11 cellular contexts compared by ENCODE assay signal in genomic region chr2:174901075-174901474, GRCh38.
DNase-seq lines count a peak whose midpoint lies in the region; ATAC-seq, FAIRE-seq and TF ChIP-seq lines count a peak whose summit lies in the region.
"Had no signal": no experiment of that assay in that cellular context is flagged by ENCODE, and none has a peak within 500 bp of the region (broad histone marks: within the 10 kb centered on the region; RNA-seq: fewer than 3 reads in every experiment).

No MANE protein-coding gene starts in this region.

- H3K27me3 Mint-ChIP-seq in HFFc6 (ENCODE audit: insufficient read depth), result no peaks in the 10 kb centered on the region
- no peaks in the 10 kb centered on the region for H3K27me3 Mint-ChIP-seq in activated naive CD8-positive, alpha-beta T cell

- FAIRE-seq in islet of Langerhans (lab: Jason Lieb, UNC) (peak; percentile 56), GM19239 (lab: Jason Lieb, UNC) (no peak)

- H3K9me3 Mint-ChIP-seq in HFFc6, result no peaks in the 10 kb centered on the region
- no peaks in the 10 kb centered on the region for H3K9me3 Mint-ChIP-seq in activated naive CD8-positive, alpha-beta T cell (ENCODE audit: low read depth)
- H3K9me3 Mint-ChIP-seq: natural killer cell treated with Interleukin-12 subunit alpha and Interleukin-12 subunit beta and Interleukin-15 and Interleukin-18, amount 100 ng/mL, for 72 hours had no signal

- H3K36me3 ChIP-seq in ACC112 (ENCODE audit: insufficient read depth, low read length), result no peaks in the 10 kb centered on the region

- H3K4me1 Mint-ChIP-seq in HFFc6 (ENCODE audit: low read depth), result peaks cover 25% of the 10 kb centered on the region
- H3K4me1 Mint-ChIP-seq in activated naive CD8-positive, alpha-beta T cell (ENCODE audit: low read depth), result peaks cover 24% of the 10 kb centered on the region

- DNase-seq in HFFc6 (peak; percentile 38), GM19239 (ENCODE audit: insufficient read length, low spot score) (no peak), NCI-H2107 (lab: John Stamatoyannopoulos, UW) (no peak), cerebellar nuclear complex (lab: John Stamatoyannopoulos, UW) (no peak)
- DNase-seq: DMS 273 treated with DMSO at 0.1 percent for 48 hours, NCI-H748 treated with DMSO at 0.1 percent for 48 hours had no signal

- no peak for ATAC-seq in GM21423 (IDR thresholded peaks at IDR 0.05; ENCODE audit: unreplicated experiment)

- H3K4me3 ChIP-seq in ACC112 (ENCODE audit: low read depth, low read length), result peak overlapping the region; percentile 52

- no peaks in the 10 kb centered on the region for H3K79me2 ChIP-seq in ACC112 (ENCODE audit: control insufficient read depth, insufficient read depth, low read length, unreplicated experiment)

- H3K4me3 Mint-ChIP-seq in HFFc6, result peak overlapping the region; percentile 88
- peak overlapping the region; percentile 25 for H3K4me3 Mint-ChIP-seq in activated naive CD8-positive, alpha-beta T cell
- H3K4me3 Mint-ChIP-seq: natural killer cell treated with Interleukin-12 subunit alpha and Interleukin-12 subunit beta and Interleukin-15 and Interleukin-18, amount 100 ng/mL, for 72 hours had no signal

- peak overlapping the region; percentile 87 for H3K27ac Mint-ChIP-seq in HFFc6
- H3K27ac Mint-ChIP-seq in activated naive CD8-positive, alpha-beta T cell, result peak overlapping the region; percentile 77
- H3K27ac Mint-ChIP-seq: natural killer cell treated with Interleukin-12 subunit alpha and Interleukin-12 subunit beta and Interleukin-15 and Interleukin-18, amount 100 ng/mL, for 72 hours had no signal

- H3K27me3 ChIP-seq in ACC112 (ENCODE audit: insufficient read depth, low read length), result no peaks in the 10 kb centered on the region

- TF ChIP-seq CTCF in HFFc6 (IDR thresholded peaks at IDR 0.05), result 0 out of 2 replicates have a peak, but pooled peaks have one; percentile 12

- peaks cover 8% of the 10 kb centered on the region for H3K4me1 ChIP-seq in ACC112 (ENCODE audit: control insufficient read depth, insufficient read depth, low read length, unreplicated experiment)

- H3K36me3 Mint-ChIP-seq in HFFc6 (ENCODE audit: low read depth), result no peaks in the 10 kb centered on the region
- no peaks in the 10 kb centered on the region for H3K36me3 Mint-ChIP-seq in activated naive CD8-positive, alpha-beta T cell
- H3K36me3 Mint-ChIP-seq: natural killer cell treated with Interleukin-12 subunit alpha and Interleukin-12 subunit beta and Interleukin-15 and Interleukin-18, amount 100 ng/mL, for 72 hours had no signal

- no peak overlapping the region for H3K27ac ChIP-seq in ACC112 (ENCODE audit: low read depth, low read length)

- H2AFZ ChIP-seq in ACC112 (ENCODE audit: low read length, unreplicated experiment), result peak overlapping the region; percentile 33
